In genomic region chr6:159421586-159421985, GRCh38 we compare ENCODE assay signal across 12 cellular contexts.
A peak's percentile ranks its signal among the peaks of the same experiment; 100 is the strongest.
DNase-seq lines count a peak whose midpoint lies in the region; ATAC-seq and TF ChIP-seq lines count a peak whose summit lies in the region.
"Had no signal": no experiment of that assay in that cellular context is flagged by ENCODE, and none has a peak within 500 bp of the region (broad histone marks: within the 10 kb centered on the region; RNA-seq: fewer than 3 reads in every experiment).

No MANE protein-coding gene starts in this region.

- H3K18ac ChIP-seq in neuronal stem cell (ENCODE audit: low read length) = peak overlapping the region; percentile 36

- TF ChIP-seq CTCF in WTC11 (IDR thresholded peaks at IDR 0.05) (no peak), endodermal cell (conservative IDR thresholded peaks at IDR 0.05) (no peak)

- H3K27me3 ChIP-seq in endodermal cell (ENCODE audit: control insufficient read depth, insufficient read depth, low read length, poor library complexity, severe bottlenecking) (no peaks in the 10 kb centered on the region), neuronal stem cell (ENCODE audit: control insufficient read depth in 3 of 3, insufficient read depth in 3 of 3, low read depth in 1 of 3, low read length in 3 of 3) (peaks cover 0 to 5% (median 0%) of the 10 kb centered on the region in 3 experiments)
- H3K27me3 ChIP-seq: BE2C had no signal

- H2BK12ac ChIP-seq in neuronal stem cell (ENCODE audit: low read length) = no peak overlapping the region

- no peak overlapping the region for H2BK15ac ChIP-seq in neuronal stem cell (ENCODE audit: low read length)

- no peaks in the 10 kb centered on the region for H3K79me1 ChIP-seq in neuronal stem cell (ENCODE audit: low read depth, low read length)

- H3K14ac ChIP-seq in neuronal stem cell (ENCODE audit: low read length) = no peak overlapping the region

- H3K4me2 ChIP-seq in neuronal stem cell (ENCODE audit: insufficient read depth, low read length, poor library complexity, severe bottlenecking) = no peak overlapping the region

- no peak overlapping the region for H3K4me3 ChIP-seq in endodermal cell (ENCODE audit: low read length)
- no peak overlapping the region for H3K4me3 ChIP-seq in neuronal stem cell (ENCODE audit: low read length in 2 of 2)

- no peak overlapping the region for H4K91ac ChIP-seq in neuronal stem cell (ENCODE audit: low read depth, low read length, poor library complexity)

- H3K4ac ChIP-seq in neuronal stem cell (ENCODE audit: low read length) = no peak overlapping the region

- H2BK120ac ChIP-seq in neuronal stem cell (ENCODE audit: low read depth, low read length) = no peak overlapping the region

- DNase-seq in WTC11 (ENCODE audit: low spot score) = no peak
- DNase-seq in endodermal cell = no peak
- no peak for DNase-seq in neuronal stem cell (ENCODE audit: low spot score)
- no peak for DNase-seq in Ammon's horn (ENCODE audit: low spot score)
- DNase-seq in T-cell = no peak
- DNase-seq: BE2C; CD4-positive, alpha-beta memory T cell; DMS79 had no signal

- H3K36me3 Mint-ChIP-seq in WTC11 = no peaks in the 10 kb centered on the region
- H3K36me3 Mint-ChIP-seq in endodermal cell (ENCODE audit: low read depth) = no peaks in the 10 kb centered on the region
- H3K36me3 Mint-ChIP-seq in T-cell = no peaks in the 10 kb centered on the region
- H3K36me3 Mint-ChIP-seq: CD4-positive, alpha-beta memory T cell had no signal

- H3K4me3 Mint-ChIP-seq in WTC11 = no peak overlapping the region
- H3K4me3 Mint-ChIP-seq in endodermal cell = no peak overlapping the region
- no peak overlapping the region for H3K4me3 Mint-ChIP-seq in T-cell
- H3K4me3 Mint-ChIP-seq: CD4-positive, alpha-beta memory T cell had no signal

- no peak overlapping the region for H3K27ac Mint-ChIP-seq in WTC11
- H3K27ac Mint-ChIP-seq in endodermal cell = no peak overlapping the region
- H3K27ac Mint-ChIP-seq in T-cell = no peak overlapping the region
- H3K27ac Mint-ChIP-seq: CD4-positive, alpha-beta memory T cell had no signal

- H3K36me3 ChIP-seq in endodermal cell (ENCODE audit: control insufficient read depth, insufficient read depth, low read length) (no peaks in the 10 kb centered on the region), neuronal stem cell (replicated peaks in 1 of 2; ENCODE audit: control insufficient read depth in 2 of 2, insufficient read depth in 2 of 2, low read length in 2 of 2) (no peaks in the 10 kb centered on the region)
- H3K36me3 ChIP-seq: BE2C had no signal

- H2BK5ac ChIP-seq in neuronal stem cell (ENCODE audit: low read length) = no peak overlapping the region

- H2AFZ ChIP-seq in neuronal stem cell (ENCODE audit: low read length) = no peak overlapping the region

- ATAC-seq in WTC11 (peak; percentile 65; the same call in 1 of the 2 replicates), HG03565 (IDR thresholded peaks at IDR 0.05; ENCODE audit: unreplicated experiment) (no peak), T-cell (replicated peaks in 1 of 4) (no peak), GM19463 (IDR thresholded peaks at IDR 0.05; ENCODE audit: unreplicated experiment) (no peak)
- ATAC-seq: HCT116 had no signal

- POLR2A ChIA-PET in WTC11 (lab: Charles Lee) = no interaction called here
- POLR2A ChIA-PET in T-cell (lab: Charles Lee) = no interaction called here

- peaks cover 18% of the 10 kb centered on the region for H3K9me3 Mint-ChIP-seq in WTC11
- no peaks in the 10 kb centered on the region for H3K9me3 Mint-ChIP-seq in endodermal cell
- peaks cover 0 to 4% (median 0%) of the 10 kb centered on the region in 3 donors for H3K9me3 Mint-ChIP-seq in T-cell

- no peak overlapping the region for H2AK5ac ChIP-seq in neuronal stem cell (ENCODE audit: low read depth, low read length)

- H3K9me3 ChIP-seq in endodermal cell (ENCODE audit: control insufficient read depth, low read length) = peaks cover 30% of the 10 kb centered on the region
- H3K9me3 ChIP-seq in neuronal stem cell (replicated peaks in 1 of 2; ENCODE audit: control insufficient read depth in 2 of 2, insufficient read depth in 1 of 2, low read depth in 1 of 2, low read length in 2 of 2) = no peaks in the 10 kb centered on the region
- H3K9me3 ChIP-seq: BE2C had no signal

- WGBS in endodermal cell (ENCODE audit: insufficient coverage in 1 of 2, insufficient read length in 1 of 2), 2 experiments = 74 to 80% methylated on average over 3 to 7 of the region's 7 CpGs
- no CpG with 5 or more reads among the region's 7 CpGs for WGBS in neuronal stem cell (ENCODE audit: extremely low coverage in 2 of 2, insufficient read length in 2 of 2, insufficient replicate concordance in 1 of 2), 2 donors

- H3K4me1 ChIP-seq in endodermal cell (ENCODE audit: control insufficient read depth, insufficient read depth, low read length) (no peaks in the 10 kb centered on the region), neuronal stem cell (ENCODE audit: control insufficient read depth in 2 of 2, insufficient read depth in 1 of 2, low read depth in 1 of 2, low read length in 2 of 2) (peaks cover 0 to 2% of the 10 kb centered on the region in 2 donors)
- H3K4me1 ChIP-seq: BE2C had no signal

- H3K9ac ChIP-seq in endodermal cell (ENCODE audit: extremely low read depth, low read length, poor library complexity, severe bottlenecking) (no peak overlapping the region), neuronal stem cell (ENCODE audit: low read depth, low read length, poor library complexity) (no peak overlapping the region)

- peaks cover 5% of the 10 kb centered on the region for H3K4me1 Mint-ChIP-seq in WTC11
- peaks cover 7% of the 10 kb centered on the region for H3K4me1 Mint-ChIP-seq in endodermal cell
- H3K4me1 Mint-ChIP-seq in T-cell = no peaks in the 10 kb centered on the region
- H3K4me1 Mint-ChIP-seq: CD4-positive, alpha-beta memory T cell had no signal

- no peak overlapping the region for H4K8ac ChIP-seq in neuronal stem cell (ENCODE audit: low read depth, low read length)

- peak overlapping the region; percentile 60 for H3K27ac ChIP-seq in endodermal cell (ENCODE audit: low read depth, low read length)
- no peak overlapping the region for H3K27ac ChIP-seq in neuronal stem cell (replicated peaks; ENCODE audit: low read length)
- H3K27ac ChIP-seq: C4-2B had no signal

- CTCF ChIA-PET in WTC11 (lab: Charles Lee) (interaction anchor here (0.7 kb wide), 1 partner anchor 247 kb away, joined by 3 read pairs; no protein-coding TSS in a partner anchor), T-cell (lab: Charles Lee) (no interaction called here)

- H3K23ac ChIP-seq in neuronal stem cell (ENCODE audit: low read depth, low read length, poor library complexity) = no peak overlapping the region

- no peaks in the 10 kb centered on the region; the same call in 1 of the 2 replicates for H3K27me3 Mint-ChIP-seq in WTC11 (ENCODE audit: low read depth)
- no peaks in the 10 kb centered on the region for H3K27me3 Mint-ChIP-seq in endodermal cell (ENCODE audit: insufficient read depth)
- H3K27me3 Mint-ChIP-seq in T-cell = peaks cover 10 to 35% of the 10 kb centered on the region in 2 donors

TF ChIP-seq in WTC11, 78 proteins besides CTCF, POLR2A, EP300 and RAD21:
- no peak for TF ChIP-seq ZNF138 (CRISPR knock-in tag; conservative IDR thresholded peaks at IDR 0.05)
- TF ChIP-seq USF1 (CRISPR knock-in tag; IDR thresholded peaks at IDR 0.05) = no peak
- TF ChIP-seq ELF4 (CRISPR knock-in tag; IDR thresholded peaks at IDR 0.05; ENCODE audit: low read depth) = no peak
- no peak for TF ChIP-seq HMGXB4 (CRISPR knock-in tag; IDR thresholded peaks at IDR 0.05)
- TF ChIP-seq RELA (CRISPR knock-in tag; IDR thresholded peaks at IDR 0.05; ENCODE audit: borderline replicate concordance) = no peak
- TF ChIP-seq SMAD3 (CRISPR knock-in tag; IDR thresholded peaks at IDR 0.05; ENCODE audit: borderline replicate concordance) = no peak
- TF ChIP-seq CREB1 (CRISPR knock-in tag; IDR thresholded peaks at IDR 0.05) = no peak
- no peak for TF ChIP-seq RORB (CRISPR knock-in tag; IDR thresholded peaks at IDR 0.05)
- TF ChIP-seq SMAD4 (CRISPR knock-in tag; IDR thresholded peaks at IDR 0.05) = no peak
- no peak for TF ChIP-seq CBFB (CRISPR knock-in tag; IDR thresholded peaks at IDR 0.05; ENCODE audit: low read depth)
TF ChIP-seq in WTC11: peak in this region for 0.
